In genomic region chr6:10441004-10441654, GRCh38 we compare ENCODE assay signal across 10 cellular contexts. TPM values are rescaled to one million over a fixed set of nuclear protein-coding genes. Genes with fewer than 3 reads are reported as not detected.
DNase-seq lines count a peak whose midpoint lies in the region; ATAC-seq and TF ChIP-seq lines count a peak whose summit lies in the region.
"Had no signal": no experiment of that assay in that cellular context is flagged by ENCODE, and none has a peak within 500 bp of the region (broad histone marks: within the 10 kb centered on the region; RNA-seq: fewer than 3 reads in every experiment).

No MANE protein-coding gene starts in this region.

- DNase-seq in AG10803 (ENCODE audit: low read depth) (peak; percentile 91), NCI-H460 (ENCODE audit: extremely low read depth, low read depth) (peak; percentile 88), epithelial cell of proximal tubule (ENCODE audit: low read depth) (peak; percentile 100), myocyte (ENCODE audit: low read depth) (peak; percentile 85), left ventricle myocardium superior (no peak), NCI-H526 (lab: John Stamatoyannopoulos, UW) (no peak)
- no peak for DNase-seq in activated CD4-positive, alpha-beta T cell treated with anti-CD3 and anti-CD28 coated beads, Interleukin-2, amount 50 U/mL, for 1 hour
- DNase-seq: NCI-H446 had no signal

- no peak for ATAC-seq in GM19035 (IDR thresholded peaks at IDR 0.05; ENCODE audit: unreplicated experiment)
- no peak for ATAC-seq in left ventricle myocardium superior

- TF ChIP-seq CTCF in AG10803 (conservative IDR thresholded peaks at IDR 0.05; ENCODE audit: low read length) (no peak), epithelial cell of proximal tubule (conservative IDR thresholded peaks at IDR 0.05; ENCODE audit: low read depth, low read length) (peak; percentile 6)

- intact Hi-C loops in left ventricle myocardium superior (cut with micrococcal nuclease): no loop called here

- H3K4me3 ChIP-seq in AG10803 (ENCODE audit: low read length): no peak overlapping the region
- peak overlapping the region; percentile 28 for H3K4me3 ChIP-seq in epithelial cell of proximal tubule (ENCODE audit: low read depth, low read length)

RNA-seq across cellular contexts. Expression of gene TFAP2A, which starts 26.3 kb away (rescaled TPM):
- 13.6 and 14.2 TPM in 2 replicates for total RNA-seq in NCI-H460 (2014; rRNA removed; shearing (Covaris generic))
- 13.8 and 17.3 TPM in 2 replicates for polyA plus RNA-seq in NCI-H460 (2014; cell fraction: nucleus; rRNA removed)
- 6.4 and 17.8 TPM in 2 replicates for total RNA-seq in epithelial cell of proximal tubule
- total RNA-seq in myocyte: 0.21 and 0.59 TPM in 2 replicates
- polyA plus RNA-seq in myocyte (2012): 1.4 TPM
- 0.97 TPM for total RNA-seq in left ventricle myocardium superior
- total RNA-seq: endothelial cell of umbilical vein had no signal

Comparison
In these comparisons a context has a peak if more than half of its experiments do, and no peak if none do; other contexts are left out.
1. DNase-seq: peak in AG10803 (single experiment), NCI-H460 (single experiment), epithelial cell of proximal tubule (single experiment) and myocyte (single experiment); none in activated CD4-positive, alpha-beta T cell treated with anti-CD3 and anti-CD28 coated beads, Interleukin-2, amount 50 U/mL, for 1 hour (single experiment), left ventricle myocardium superior (single experiment) and NCI-H526 (0 of 2).